1 cellular context compared by ENCODE assay signal in the genomic region with DNA sequence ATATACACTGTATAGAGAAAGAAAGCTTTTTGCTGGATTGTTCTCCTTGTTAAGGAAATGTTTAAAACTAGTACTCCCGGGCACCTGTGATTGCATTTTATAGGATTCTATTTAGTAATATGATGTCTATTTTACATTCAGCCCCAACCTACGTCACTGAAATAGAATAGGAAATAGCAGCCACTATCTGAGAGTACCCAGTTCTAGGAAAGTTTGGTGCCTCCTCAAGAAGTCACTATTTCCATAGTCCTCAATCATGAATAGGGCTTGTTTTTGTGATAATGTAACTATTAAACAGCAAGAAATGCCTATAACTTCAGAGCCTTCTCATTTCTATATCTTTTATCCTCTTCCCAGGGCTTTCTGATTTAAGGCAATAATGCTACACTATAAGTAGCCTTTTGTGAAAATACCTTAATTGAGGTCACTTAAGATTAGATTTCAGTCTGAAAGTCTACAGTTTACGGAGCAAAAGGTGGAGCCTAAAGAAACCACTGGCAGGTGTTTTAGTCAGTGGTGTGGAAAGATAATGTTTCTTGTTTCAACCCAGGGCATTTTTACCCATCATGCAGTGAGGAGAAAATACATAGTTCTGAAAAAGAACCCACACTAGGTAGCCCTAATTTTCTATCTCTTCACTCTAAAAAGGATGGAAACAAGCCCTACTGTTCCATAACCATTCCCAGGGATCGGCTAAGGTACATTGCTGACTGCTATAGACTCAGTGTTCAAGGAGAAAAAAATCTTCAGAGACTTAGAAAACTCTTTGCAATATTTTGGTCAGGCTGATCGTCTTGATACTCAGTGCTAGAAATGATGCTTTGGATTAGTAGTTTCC.
TF ChIP-seq lines count a peak whose summit lies in the region.

No MANE protein-coding gene starts in this region.

TF ChIP-seq in GM12878, 131 proteins besides CTCF, POLR2A, EP300 and RAD21 (continued from another document):
- TF ChIP-seq NFIC (IDR thresholded peaks at IDR 0.05; ENCODE audit: low read depth, low read length): 0 out of 2 replicates have a peak, but pooled peaks have one; percentile 27
TF ChIP-seq in GM12878: peak in this region for 3.
